16 cellular contexts compared by ENCODE assay signal in genomic region chr13:93243375-93244063, GRCh38. TPM values are rescaled to one million over a fixed set of nuclear protein-coding genes. Genes with fewer than 3 reads are reported as not detected.
A peak's percentile ranks its signal among the peaks of the same experiment; 100 is the strongest.
DNase-seq lines count a peak whose midpoint lies in the region; ATAC-seq and TF ChIP-seq lines count a peak whose summit lies in the region.
"Had no signal": no experiment of that assay in that cellular context is flagged by ENCODE, and none has a peak within 500 bp of the region (broad histone marks: within the 10 kb centered on the region; RNA-seq: fewer than 3 reads in every experiment).

No MANE protein-coding gene starts in this region.

- no peaks in the 10 kb centered on the region for H3K4me1 Mint-ChIP-seq in stimulated activated effector memory CD8-positive, alpha-beta T cell treated with anti-CD3 and anti-CD28 coated beads, Interleukin-12 subunit alpha, Interleukin-12 subunit beta, amount 100 ng/mL, for 72 hours
- H3K4me1 Mint-ChIP-seq: activated CD4-positive, alpha-beta T cell treated with anti-CD3 and anti-CD28 coated beads, Interleukin-2, amount 10 ng/mL, durations not matched to agents 7 days and 5 days had no signal

- BruUV-seq in PC-9 (replicated peaks; lab: Mats Ljungman, UMichigan), result no TSS peak

- no peak overlapping the region for H3K27ac Mint-ChIP-seq in stimulated activated effector memory CD8-positive, alpha-beta T cell treated with anti-CD3 and anti-CD28 coated beads, Interleukin-12 subunit alpha, Interleukin-12 subunit beta, amount 100 ng/mL, for 72 hours
- H3K27ac Mint-ChIP-seq: activated CD4-positive, alpha-beta T cell treated with anti-CD3 and anti-CD28 coated beads, Interleukin-2, amount 10 ng/mL, durations not matched to agents 7 days and 5 days had no signal

- no peaks in the 10 kb centered on the region for H3K9me2 ChIP-seq in PC-9 (ENCODE audit: insufficient read depth)

- intact Hi-C loops in PC-9 (cut with micrococcal nuclease; ENCODE audit: unreplicated experiment) (no loop called here), sciatic nerve (cut with DNase I) (no loop called here)

- TF ChIP-seq CTCF in AG04450 (IDR thresholded peaks at IDR 0.05; ENCODE audit: low read depth, low read length), result no peak
- TF ChIP-seq CTCF in PC-9 (conservative IDR thresholded peaks at IDR 0.05), result no peak
- TF ChIP-seq CTCF in fibroblast of lung (conservative IDR thresholded peaks at IDR 0.05 in 1 of 2, IDR thresholded peaks at IDR 0.05 in 1 of 2; ENCODE audit: low read depth in 1 of 2, low read length in 2 of 2), result no peak

- H3F3A ChIP-seq in PC-9 (ENCODE audit: insufficient read depth, low read depth), result no peaks in the 10 kb centered on the region

- H4K20me1 ChIP-seq in PC-9 (ENCODE audit: insufficient read depth) (no peaks in the 10 kb centered on the region), fibroblast of lung (ENCODE audit: control insufficient read depth, extremely low read depth, insufficient read depth, low read length) (no peaks in the 10 kb centered on the region)

- POLR2A ChIA-PET in AG04450 (lab: Yijun Ruan, JAX) (interaction anchor here (0.7 kb wide), 1 partner anchor 15 kb away, joined by 3 read pairs; no protein-coding TSS in a partner anchor), PC-9 (lab: Charles Lee; ENCODE audit: unreplicated experiment) (no interaction called here)

- H3K36me3 ChIP-seq in PC-9 (ENCODE audit: low read depth) (no peaks in the 10 kb centered on the region), fibroblast of lung (ENCODE audit: control insufficient read depth, insufficient read depth, low read length) (no peaks in the 10 kb centered on the region)
- H3K36me3 ChIP-seq: heart left ventricle, sigmoid colon had no signal

- H3K4me2 ChIP-seq in PC-9 (0 out of 2 replicates have a peak overlapping the region, but pooled peaks have one; percentile 71), fibroblast of lung (ENCODE audit: extremely low read depth, insufficient read depth, low read length) (no peak overlapping the region)

- no peak for DNase-seq in AG04450 (ENCODE audit: low read depth, low spot score)
- DNase-seq in PC-9, result no peak
- no peak for DNase-seq in fibroblast of lung (ENCODE audit: low read depth in 2 of 2)
- no peak for DNase-seq in sciatic nerve (ENCODE audit: low spot score)
- DNase-seq in stimulated activated effector memory CD8-positive, alpha-beta T cell treated with anti-CD3 and anti-CD28 coated beads, Interleukin-12 subunit alpha, Interleukin-12 subunit beta, amount 100 ng/mL, for 72 hours (ENCODE audit: low spot score in 2 of 2), result no peak
- DNase-seq in NCI-H187 treated with DMSO at 0.1 percent for 48 hours (lab: John Stamatoyannopoulos, UW), result no peak
- DNase-seq in NCI-H510A treated with DMSO at 0.1 percent for 48 hours (lab: John Stamatoyannopoulos, UW), result no peak
- DNase-seq in SKM-1 treated with dmso at 0.1 percent for 144 hours (lab: John Stamatoyannopoulos, UW; ENCODE audit: unreplicated experiment), result no peak
- DNase-seq: activated CD4-positive, alpha-beta T cell treated with anti-CD3 and anti-CD28 coated beads, Interleukin-2, amount 10 ng/mL, durations not matched to agents 7 days and 5 days; activated naive CD4-positive, alpha-beta T cell; body of pancreas; COR-L47; NCI-H2029 treated with DMSO at 0.1 percent for 48 hours; NCI-H524 treated with DMSO at 0.1 percent for 48 hours; sigmoid colon had no signal

- ATAC-seq in sciatic nerve, result peak; percentile 41
- ATAC-seq in stimulated activated effector memory CD8-positive, alpha-beta T cell treated with anti-CD3 and anti-CD28 coated beads, Interleukin-12 subunit alpha, Interleukin-12 subunit beta, amount 100 ng/mL, for 72 hours, result no peak
- ATAC-seq: body of pancreas had no signal

- no peaks in the 10 kb centered on the region for H3K79me2 ChIP-seq in PC-9 (ENCODE audit: low read depth)
- H3K79me2 ChIP-seq in fibroblast of lung (ENCODE audit: control insufficient read depth, insufficient read depth, low read length), result peaks cover 3% of the 10 kb centered on the region

- H3K27me3 ChIP-seq in AG04450 (ENCODE audit: control insufficient read depth, insufficient read depth, low read length) (no peaks in the 10 kb centered on the region), PC-9 (ENCODE audit: insufficient read depth, low read depth) (no peaks in the 10 kb centered on the region), fibroblast of lung (ENCODE audit: control insufficient read depth, insufficient read depth, low read length) (no peaks in the 10 kb centered on the region)
- H3K27me3 ChIP-seq: body of pancreas, heart left ventricle, sigmoid colon had no signal

- peak overlapping the region; percentile 77 for H3K27ac ChIP-seq in AG04450 (ENCODE audit: low read depth, low read length)
- no peak overlapping the region for H3K27ac ChIP-seq in PC-9
- peak overlapping the region; percentile 45 for H3K27ac ChIP-seq in fibroblast of lung (ENCODE audit: insufficient read depth, low read length)
- H3K27ac ChIP-seq: body of pancreas had no signal

- H3K9ac ChIP-seq in fibroblast of lung (ENCODE audit: insufficient read depth, low read length), result no peak overlapping the region

- H3K4me3 ChIP-seq in AG04450 (ENCODE audit: low read depth, low read length) (no peak overlapping the region), PC-9 (no peak overlapping the region), fibroblast of lung (replicated peaks in 1 of 4; ENCODE audit: control extremely low read depth in 1 of 4, insufficient read depth in 1 of 4, low read depth in 3 of 4, low read length in 4 of 4) (peak overlapping the region in 1 of 4 experiments; percentile 49)
- H3K4me3 ChIP-seq: body of pancreas had no signal

- no peaks in the 10 kb centered on the region for H3K4me1 ChIP-seq in PC-9 (replicated peaks; ENCODE audit: insufficient read depth)
- H3K4me1 ChIP-seq in fibroblast of lung (ENCODE audit: control insufficient read depth, extremely low read depth, insufficient read depth, low read length), result no peaks in the 10 kb centered on the region
- H3K4me1 ChIP-seq: heart left ventricle had no signal

- peaks cover 15% of the 10 kb centered on the region for H3K9me3 Mint-ChIP-seq in stimulated activated effector memory CD8-positive, alpha-beta T cell treated with anti-CD3 and anti-CD28 coated beads, Interleukin-12 subunit alpha, Interleukin-12 subunit beta, amount 100 ng/mL, for 72 hours

- H2AFZ ChIP-seq in PC-9 (no peak overlapping the region), fibroblast of lung (ENCODE audit: low read length) (no peak overlapping the region)

- no peak overlapping the region for H3K4me3 Mint-ChIP-seq in stimulated activated effector memory CD8-positive, alpha-beta T cell treated with anti-CD3 and anti-CD28 coated beads, Interleukin-12 subunit alpha, Interleukin-12 subunit beta, amount 100 ng/mL, for 72 hours
- H3K4me3 Mint-ChIP-seq: activated CD4-positive, alpha-beta T cell treated with anti-CD3 and anti-CD28 coated beads, Interleukin-2, amount 10 ng/mL, durations not matched to agents 7 days and 5 days had no signal

- no peaks in the 10 kb centered on the region for H3K36me3 Mint-ChIP-seq in stimulated activated effector memory CD8-positive, alpha-beta T cell treated with anti-CD3 and anti-CD28 coated beads, Interleukin-12 subunit alpha, Interleukin-12 subunit beta, amount 100 ng/mL, for 72 hours

- CTCF ChIA-PET in AG04450 (lab: Charles Lee) (no interaction called here), PC-9 (lab: Charles Lee) (no interaction called here)

- H3K9me3 ChIP-seq in AG04450 (ENCODE audit: control insufficient read depth, insufficient read depth, low read length) (no peaks in the 10 kb centered on the region), PC-9 (ENCODE audit: insufficient read depth, low read depth) (no peaks in the 10 kb centered on the region; the same call in 1 of the 2 replicates), fibroblast of lung (ENCODE audit: control insufficient read depth, insufficient read depth, low read depth, low read length) (no peaks in the 10 kb centered on the region)
- H3K9me3 ChIP-seq: body of pancreas had no signal

RNA-seq across cellular contexts. Expression of gene GPC6, which starts 16.9 kb away (rescaled TPM):
- polyA plus RNA-seq in AG04450 (2011; rRNA removed) (40.4 and 41.1 TPM in 2 replicates), fibroblast of lung (11.2 and 24.9 TPM in 2 replicates)
- polyA minus RNA-seq in AG04450 (2011; rRNA and poly(A)+ RNA removed), result 88.6 and 111 TPM in 2 replicates
- total RNA-seq in PC-9 (2021) (not detected in 2 replicates), fibroblast of lung (33.7 and 50.3 TPM in 2 replicates), sciatic nerve (37.8 TPM)
- 8.2 and 18.1 TPM in 2 replicates for polyA plus RNA-seq in fibroblast of lung (2012)
- polyA minus RNA-seq in fibroblast of lung (ENCODE audit: low replicate concordance), result 8.4 and 42.6 TPM in 2 replicates
- total RNA-seq: activated CD4-positive, alpha-beta T cell treated with anti-CD3 and anti-CD28 coated beads, Interleukin-2, amount 10 ng/mL, durations not matched to agents 7 days and 5 days had no signal

Comparison
In these comparisons a context has a peak if more than half of its experiments do, and no peak if none do; other contexts are left out.
1. RNA of gene GPC6, which starts 16.9 kb away (total RNA-seq): 37.8 TPM in sciatic nerve (single experiment) and 33.7 to 50.3 TPM in fibroblast of lung; not detected in PC-9; every median in the first group is over 10 times any median in the second.